Comparison of ENCODE assay signal across 9 cellular contexts in genomic region chr14:100278702-100279101, GRCh38. TPM values are rescaled to one million over a fixed set of nuclear protein-coding genes. Genes with fewer than 3 reads are reported as not detected.
DNase-seq lines count a peak whose midpoint lies in the region; ATAC-seq and TF ChIP-seq lines count a peak whose summit lies in the region.
"Had no signal": no experiment of that assay in that cellular context is flagged by ENCODE, and none has a peak within 500 bp of the region (broad histone marks: within the 10 kb centered on the region; RNA-seq: fewer than 3 reads in every experiment).

No MANE protein-coding gene starts in this region.

- peaks cover 9% of the 10 kb centered on the region for H3K36me3 Mint-ChIP-seq in activated naive CD8-positive, alpha-beta T cell treated with anti-CD3 and anti-CD28 coated beads, Interleukin-2, amount 10 ng/mL, durations not matched to agents 7 days and 5 days
- no peaks in the 10 kb centered on the region for H3K36me3 Mint-ChIP-seq in natural killer cell

- H3K9me3 ChIP-seq in testis: no peaks in the 10 kb centered on the region

- no peak for TF ChIP-seq POLR2A in testis (IDR thresholded peaks at IDR 0.05)

- POLR2A ChIA-PET in activated naive CD8-positive, alpha-beta T cell treated with anti-CD3 and anti-CD28 coated beads, Interleukin-2, amount 10 ng/mL, durations not matched to agents 7 days and 5 days (lab: Charles Lee): no interaction called here

- intact Hi-C loops in natural killer cell (cut with micrococcal nuclease) (no loop called here), testis (cut with DNase I; ENCODE audit: low total_unique reads) (no loop called here)

- peak; percentile 39 for ATAC-seq in HG03521 (IDR thresholded peaks at IDR 0.05; ENCODE audit: unreplicated experiment)
- peak; percentile 36 for ATAC-seq in activated naive CD8-positive, alpha-beta T cell treated with anti-CD3 and anti-CD28 coated beads, Interleukin-2, amount 10 ng/mL, durations not matched to agents 7 days and 5 days (ENCODE audit: low read depth)
- ATAC-seq in natural killer cell: peak; percentile 67 to 83 (median 71)

- H3K27ac Mint-ChIP-seq in activated naive CD8-positive, alpha-beta T cell treated with anti-CD3 and anti-CD28 coated beads, Interleukin-2, amount 10 ng/mL, durations not matched to agents 7 days and 5 days: peak overlapping the region; percentile 47
- peak overlapping the region; percentile 53 to 76 for H3K27ac Mint-ChIP-seq in natural killer cell

- no peaks in the 10 kb centered on the region for H3K36me3 ChIP-seq in testis (ENCODE audit: low read depth, missing control alignments)

- DNase-seq in GM12864 (ENCODE audit: low read depth) (no peak), natural killer cell (no peak), testis (no peak), NCI-H524 treated with DMSO at 0.1 percent for 48 hours (lab: John Stamatoyannopoulos, UW) (no peak), NCI-H1105 treated with DMSO at 0.1 percent for 48 hours (lab: John Stamatoyannopoulos, UW) (no peak)
- DNase-seq in activated naive CD8-positive, alpha-beta T cell treated with anti-CD3 and anti-CD28 coated beads, Interleukin-2, amount 10 ng/mL, durations not matched to agents 7 days and 5 days: no peak
- DNase-seq in stimulated activated CD4-positive, alpha-beta T cell treated with anti-CD3 and anti-CD28 coated beads, Interleukin-4, amount 100 ng/mL, for 24 hours: no peak

- no peak overlapping the region for H3K4me3 ChIP-seq in GM12864 (ENCODE audit: low read depth, low read length)
- H3K4me3 ChIP-seq in testis: no peak overlapping the region

- H3K27me3 Mint-ChIP-seq in activated naive CD8-positive, alpha-beta T cell treated with anti-CD3 and anti-CD28 coated beads, Interleukin-2, amount 10 ng/mL, durations not matched to agents 7 days and 5 days: no peaks in the 10 kb centered on the region
- no peaks in the 10 kb centered on the region for H3K27me3 Mint-ChIP-seq in natural killer cell (ENCODE audit: low read depth in 2 of 2)

- H3K27me3 ChIP-seq in testis: no peaks in the 10 kb centered on the region

- H3K4me3 Mint-ChIP-seq in activated naive CD8-positive, alpha-beta T cell treated with anti-CD3 and anti-CD28 coated beads, Interleukin-2, amount 10 ng/mL, durations not matched to agents 7 days and 5 days: no peak overlapping the region
- no peak overlapping the region for H3K4me3 Mint-ChIP-seq in natural killer cell

- TF ChIP-seq CTCF in GM12864 (IDR thresholded peaks at IDR 0.05; ENCODE audit: low read depth, low read length, missing control alignments) (peak; percentile 29), natural killer cell (IDR thresholded peaks at IDR 0.05) (no peak), testis (IDR thresholded peaks at IDR 0.05) (no peak)

- peaks cover 30% of the 10 kb centered on the region for H3K4me1 Mint-ChIP-seq in activated naive CD8-positive, alpha-beta T cell treated with anti-CD3 and anti-CD28 coated beads, Interleukin-2, amount 10 ng/mL, durations not matched to agents 7 days and 5 days
- H3K4me1 Mint-ChIP-seq in natural killer cell: peaks cover 41 to 43% of the 10 kb centered on the region in 2 donors

- no peak overlapping the region for H3K27ac ChIP-seq in testis

- H3K9me3 Mint-ChIP-seq in activated naive CD8-positive, alpha-beta T cell treated with anti-CD3 and anti-CD28 coated beads, Interleukin-2, amount 10 ng/mL, durations not matched to agents 7 days and 5 days: no peaks in the 10 kb centered on the region
- H3K9me3 Mint-ChIP-seq in natural killer cell: no peaks in the 10 kb centered on the region

- H3K4me1 ChIP-seq in testis: no peaks in the 10 kb centered on the region

- WGBS in testis, 2 donors: 66 to 72% methylated on average over 8 of the region's 8 CpGs

RNA-seq across cellular contexts. Expression of gene SLC25A29, which starts 27.5 kb away (rescaled TPM):
- 10 to 100 TPM; 17.3 to 18.1 TPM for total RNA-seq in activated naive CD8-positive, alpha-beta T cell treated with anti-CD3 and anti-CD28 coated beads, Interleukin-2, amount 10 ng/mL, durations not matched to agents 7 days and 5 days
- 10 to 100 TPM in 2 of 3 donors, 1 to 10 TPM in 1; 8.6 to 80.7 (median 69.3) TPM for total RNA-seq in natural killer cell
- 100 to 1,000 TPM; 185 to 322 TPM for total RNA-seq in testis
- polyA plus RNA-seq in testis (ENCODE audit: insufficient read depth, low read depth, low replicate concordance): 72.3 TPM

RNA-seq across cellular contexts. Expression of gene YY1, which starts 39.8 kb away (rescaled TPM):
- total RNA-seq in activated naive CD8-positive, alpha-beta T cell treated with anti-CD3 and anti-CD28 coated beads, Interleukin-2, amount 10 ng/mL, durations not matched to agents 7 days and 5 days: 10 to 100 TPM; 86.4 to 89.6 TPM
- total RNA-seq in natural killer cell (10 to 100 TPM; 77.9 to 92.6 (median 90.4) TPM), testis (10 to 100 TPM; 58.1 to 68.2 TPM)
- polyA plus RNA-seq in testis (ENCODE audit: insufficient read depth, low read depth, low replicate concordance): 74.2 TPM

RNA-seq across cellular contexts. Expression of gene SLC25A47, which starts 44.4 kb away (rescaled TPM):
- total RNA-seq in activated naive CD8-positive, alpha-beta T cell treated with anti-CD3 and anti-CD28 coated beads, Interleukin-2, amount 10 ng/mL, durations not matched to agents 7 days and 5 days: not detected
- total RNA-seq in natural killer cell: under 1 TPM in 1 of 3 donors, not detected in 2; 0.20 TPM
- under 1 TPM; 0.37 to 0.87 TPM for total RNA-seq in testis
- 0.78 TPM for polyA plus RNA-seq in testis (ENCODE audit: insufficient read depth, low read depth, low replicate concordance)
- total RNA-seq: epithelial cell of proximal tubule had no signal
